In genomic region chr15:31274496-31275330, GRCh38 we compare ENCODE assay signal across 14 cellular contexts. TPM values are rescaled to one million over a fixed set of nuclear protein-coding genes. Genes with fewer than 3 reads are reported as not detected.
DNase-seq lines count a peak whose midpoint lies in the region; ATAC-seq, FAIRE-seq and TF ChIP-seq lines count a peak whose summit lies in the region.
"Had no signal": no experiment of that assay in that cellular context is flagged by ENCODE, and none has a peak within 500 bp of the region (broad histone marks: within the 10 kb centered on the region; RNA-seq: fewer than 3 reads in every experiment).

No MANE protein-coding gene starts in this region.

- no peak overlapping the region for H3K27ac ChIP-seq in breast epithelium
- no peak overlapping the region for H3K27ac ChIP-seq in RWPE2 (ENCODE audit: poor library complexity, severe bottlenecking)
- H3K27ac ChIP-seq in HepG2 (ENCODE audit: extremely low read length, insufficient read depth, low read length) = no peak overlapping the region
- no peak overlapping the region for H3K27ac ChIP-seq in GM23248
- H3K27ac ChIP-seq: heart left ventricle, skin epidermis had no signal

- H3K9me3 Mint-ChIP-seq in MCF 10A (ENCODE audit: unreplicated experiment) = no peaks in the 10 kb centered on the region
- H3K9me3 Mint-ChIP-seq in type B pancreatic cell = no peaks in the 10 kb centered on the region
- H3K9me3 Mint-ChIP-seq: activated naive CD4-positive, alpha-beta T cell treated with anti-CD3 and anti-CD28 coated beads, Interleukin-2, amount 10 ng/mL, durations not matched to agents 7 days and 5 days had no signal

- FAIRE-seq in HepG2 (lab: Jason Lieb, UNC) (peak; percentile 50), GM19239 (lab: Jason Lieb, UNC) (no peak)

- peak overlapping the region; percentile 44 for H3K4me2 ChIP-seq in HepG2 (ENCODE audit: low read depth, low read length)
- H3K4me2 ChIP-seq in GM23248 (ENCODE audit: unreplicated experiment) = no peak overlapping the region

- H3F3A ChIP-seq in GM23248 (ENCODE audit: insufficient read depth) = no peaks in the 10 kb centered on the region

- H3K79me2 ChIP-seq in HepG2 (ENCODE audit: insufficient read depth, low read length) = no peaks in the 10 kb centered on the region
- no peaks in the 10 kb centered on the region for H3K79me2 ChIP-seq in GM23248 (ENCODE audit: insufficient read depth)

- peaks cover 3% of the 10 kb centered on the region for H3K4me1 Mint-ChIP-seq in MCF 10A (ENCODE audit: insufficient read depth, unreplicated experiment)
- peaks cover 26% of the 10 kb centered on the region for H3K4me1 Mint-ChIP-seq in type B pancreatic cell (ENCODE audit: unreplicated experiment)

- TF ChIP-seq EP300 in HepG2 (IDR thresholded peaks at IDR 0.05; ENCODE audit: low read depth in 2 of 2, low read length in 2 of 2) = no peak
- TF ChIP-seq EP300 in HepG2 (CRISPR knock-in tag; IDR thresholded peaks at IDR 0.05; ENCODE audit: borderline replicate concordance) = no peak

- H3K27me3 Mint-ChIP-seq in MCF 10A (ENCODE audit: insufficient read depth, unreplicated experiment) (no peaks in the 10 kb centered on the region), type B pancreatic cell (no peaks in the 10 kb centered on the region)

- no peaks in the 10 kb centered on the region for H4K20me1 ChIP-seq in HepG2 (ENCODE audit: insufficient read depth, low read length)
- H4K20me1 ChIP-seq in GM23248 (ENCODE audit: insufficient read depth) = no peaks in the 10 kb centered on the region

- no peaks in the 10 kb centered on the region for H3K9me3 ChIP-seq in breast epithelium
- H3K9me3 ChIP-seq in RWPE2 (ENCODE audit: severe bottlenecking) = no peaks in the 10 kb centered on the region
- no peaks in the 10 kb centered on the region for H3K9me3 ChIP-seq in HepG2 (ENCODE audit: low read length)
- H3K9me3 ChIP-seq in GM23248 (ENCODE audit: low read depth) = no peaks in the 10 kb centered on the region
- H3K9me3 ChIP-seq: heart left ventricle had no signal

- no peaks in the 10 kb centered on the region for H3K9me2 ChIP-seq in GM23248 (ENCODE audit: insufficient read depth)

- H3K27ac Mint-ChIP-seq in MCF 10A (ENCODE audit: low read depth, unreplicated experiment) = no peak overlapping the region
- H3K27ac Mint-ChIP-seq in type B pancreatic cell = no peak overlapping the region
- H3K27ac Mint-ChIP-seq: activated naive CD4-positive, alpha-beta T cell treated with anti-CD3 and anti-CD28 coated beads, Interleukin-2, amount 10 ng/mL, durations not matched to agents 7 days and 5 days had no signal

- TF ChIP-seq POLR2A in breast epithelium (IDR thresholded peaks at IDR 0.05) = no peak
- TF ChIP-seq POLR2A in HepG2 (IDR thresholded peaks at IDR 0.05; ENCODE audit: insufficient read depth in 1 of 2, low read depth in 2 of 2, low read length in 2 of 2) = no peak

- WGBS in HepG2 (ENCODE audit: low lambda C conversion rate) = 64% methylated on average over 7 of the region's 14 CpGs
- WGBS in GM23248 (ENCODE audit: low coverage in 1 of 2, low lambda C conversion rate in 2 of 2, missing lambda C conversion rate in 2 of 2), 2 experiments = 71 to 74% methylated on average over 14 of the region's 14 CpGs

- ATAC-seq in RWPE2 (ENCODE audit: low read depth) = no peak
- ATAC-seq in HepG2 = peak; percentile 45
- no peak for ATAC-seq in HG02610 (IDR thresholded peaks at IDR 0.05; ENCODE audit: unreplicated experiment)
- ATAC-seq: HCT116, heart left ventricle had no signal

- H2AFZ ChIP-seq in HepG2 (ENCODE audit: low read length) (no peak overlapping the region), GM23248 (no peak overlapping the region)

- H3K36me3 Mint-ChIP-seq in MCF 10A (ENCODE audit: insufficient read depth, unreplicated experiment) (no peaks in the 10 kb centered on the region), type B pancreatic cell (no peaks in the 10 kb centered on the region)
- H3K36me3 Mint-ChIP-seq: activated naive CD4-positive, alpha-beta T cell treated with anti-CD3 and anti-CD28 coated beads, Interleukin-2, amount 10 ng/mL, durations not matched to agents 7 days and 5 days had no signal

- in situ Hi-C loops in HepG2 (cut with HindIII; ENCODE audit: extremely low pct_ligation_motif_present, low pct_unique_long_range_greater_than_20kb) (no loop called here), GM23248 (cut with MboI) (no loop called here)

- H3K27me3 ChIP-seq in breast epithelium (no peaks in the 10 kb centered on the region), RWPE2 (ENCODE audit: insufficient read depth, poor library complexity, severe bottlenecking) (no peaks in the 10 kb centered on the region), HepG2 (ENCODE audit: control insufficient read depth in 1 of 2, insufficient read depth in 2 of 2, low read length in 2 of 2) (0 out of 5 replicates have a peak, but pooled peaks cover 0 to 1% of the 10 kb centered on the region in 2 experiments), GM23248 (replicated peaks; ENCODE audit: insufficient read depth) (no peaks in the 10 kb centered on the region)
- H3K27me3 ChIP-seq: heart left ventricle had no signal

- H3K4me3 Mint-ChIP-seq in MCF 10A (ENCODE audit: unreplicated experiment) (no peak overlapping the region), type B pancreatic cell (no peak overlapping the region)
- H3K4me3 Mint-ChIP-seq: activated naive CD4-positive, alpha-beta T cell treated with anti-CD3 and anti-CD28 coated beads, Interleukin-2, amount 10 ng/mL, durations not matched to agents 7 days and 5 days had no signal

- no TSS peak for BruUV-seq in MCF 10A (replicated peaks; lab: Mats Ljungman, UMichigan)
- no TSS peak for BruUV-seq in HepG2 (replicated peaks; lab: Mats Ljungman, UMichigan)

- H3K9ac ChIP-seq in HepG2 (ENCODE audit: insufficient read depth, low read depth, low read length) (no peak overlapping the region), GM23248 (no peak overlapping the region)

- TF ChIP-seq CTCF in breast epithelium (IDR thresholded peaks at IDR 0.05) = no peak
- no peak for TF ChIP-seq CTCF in MCF 10A (IDR thresholded peaks at IDR 0.05; ENCODE audit: unreplicated experiment)
- no peak for TF ChIP-seq CTCF in RWPE2 (IDR thresholded peaks at IDR 0.05; ENCODE audit: poor library complexity, severe bottlenecking)
- no peak for TF ChIP-seq CTCF in HepG2 (CRISPR knock-in tag; IDR thresholded peaks at IDR 0.05)
- no peak for TF ChIP-seq CTCF in type B pancreatic cell (conservative IDR thresholded peaks at IDR 0.05)

- CTCF ChIA-PET in MCF 10A (lab: Yijun Ruan, JAX) (no interaction called here), HepG2 (lab: Yijun Ruan, JAX; ENCODE audit: low intra/inter-chr PET ratio, low total read pairs) (no interaction called here)

- intact Hi-C loops in breast epithelium (cut with DNase I; ENCODE audit: low total_unique reads) (no loop called here), MCF 10A (cut with micrococcal nuclease) (no loop called here), HepG2 (cut with micrococcal nuclease; ENCODE audit: unreplicated experiment) (no loop called here)

- peak; percentile 15 to 40 for DNase-seq in breast epithelium (ENCODE audit: low spot score in 2 of 2)
- DNase-seq in MCF 10A (ENCODE audit: unreplicated experiment) = no peak
- peak; percentile 43 for DNase-seq in RWPE2 (ENCODE audit: low spot score)
- DNase-seq in HepG2 (ENCODE audit: low spot score) = peak; percentile 40
- peak; percentile 54 for DNase-seq in type B pancreatic cell (ENCODE audit: extremely low spot score, unreplicated experiment)
- no peak for DNase-seq in GM19239 (ENCODE audit: insufficient read length, low spot score)
- no peak for DNase-seq in GM23248
- DNase-seq: activated naive CD4-positive, alpha-beta T cell treated with anti-CD3 and anti-CD28 coated beads, Interleukin-2, amount 10 ng/mL, durations not matched to agents 7 days and 5 days; NCI-H1105; T1000 had no signal

- H3K36me3 ChIP-seq in breast epithelium = no peaks in the 10 kb centered on the region
- H3K36me3 ChIP-seq in RWPE2 (ENCODE audit: low read depth) = no peaks in the 10 kb centered on the region
- no peaks in the 10 kb centered on the region for H3K36me3 ChIP-seq in HepG2 (replicated peaks in 1 of 2; ENCODE audit: control insufficient read depth in 1 of 2, insufficient read depth in 2 of 2, low read length in 2 of 2)
- no peaks in the 10 kb centered on the region for H3K36me3 ChIP-seq in GM23248 (ENCODE audit: low read depth)
- H3K36me3 ChIP-seq: heart left ventricle had no signal

- H3K4me3 ChIP-seq in breast epithelium = no peak overlapping the region
- no peak overlapping the region for H3K4me3 ChIP-seq in RWPE2 (ENCODE audit: severe bottlenecking)
- no peak overlapping the region for H3K4me3 ChIP-seq in HepG2 (replicated peaks in 1 of 3; ENCODE audit: insufficient read depth in 1 of 3, low read depth in 2 of 3, low read length in 3 of 3)
- no peak overlapping the region for H3K4me3 ChIP-seq in GM23248
- H3K4me3 ChIP-seq: heart left ventricle, skin epidermis had no signal

- no peak for TF ChIP-seq RAD21 in HepG2 (CRISPR knock-in tag; IDR thresholded peaks at IDR 0.05)

- H3K4me1 ChIP-seq in breast epithelium (no peaks in the 10 kb centered on the region), RWPE2 (ENCODE audit: insufficient read depth, poor library complexity, severe bottlenecking) (no peaks in the 10 kb centered on the region), HepG2 (ENCODE audit: insufficient read depth, low read length) (peaks cover 50% of the 10 kb centered on the region), GM23248 (ENCODE audit: insufficient read depth) (no peaks in the 10 kb centered on the region)

- POLR2A ChIA-PET in MCF 10A (lab: Yijun Ruan, JAX) = no interaction called here
- POLR2A ChIA-PET in HepG2 (lab: Yijun Ruan, JAX) = interaction anchor here (1.1 to 1.7 kb wide), 2 partner anchors 10 to 52 kb away, joined by 3 to 16 read pairs; partner anchors contain the start of gene KLF13

RNA-seq across cellular contexts. Expression of gene KLF13, which starts 51.9 kb away (rescaled TPM):
- total RNA-seq in breast epithelium (10 to 100 TPM; 26.3 to 52.2 (median 28.2) TPM), MCF 10A (2022) (83.1 and 110 TPM in 2 replicates), HepG2 (2016; rRNA removed; fragmentation: Illumina TruSeq; extraction: Trizol) (25.1 and 27.8 TPM in 2 replicates), type B pancreatic cell (ENCODE audit: low replicate concordance) (38.6 and 58.2 TPM in 2 replicates)
- 1.4 and 2.8 TPM in 2 replicates for total RNA-seq in HepG2 (2016; cell fraction: cytosol; rRNA removed; fragmentation: Illumina TruSeq; extraction: Trizol; ENCODE audit: low read depth)
- 21.2 and 24.1 TPM in 2 replicates for total RNA-seq in HepG2 (2016; cell fraction: insoluble cytoplasmic fraction; rRNA removed; fragmentation: Illumina TruSeq; extraction: Trizol)
- 6.8 and 8.3 TPM in 2 replicates for total RNA-seq in HepG2 (2016; cell fraction: membrane; rRNA removed; fragmentation: Illumina TruSeq; extraction: Trizol)
- total RNA-seq in HepG2 (2016; cell fraction: nucleus; rRNA removed; fragmentation: Illumina TruSeq; extraction: Trizol) = 13.1 and 18.9 TPM in 2 replicates
- polyA plus RNA-seq in HepG2 (2011; rRNA removed) (16.8 and 18.8 TPM in 2 replicates), GM23248 (2016; fragmentation: Nextera tagmentation; extraction: Ambion mirVana) (8.0 and 9.1 TPM in 2 replicates)
- 9.1 and 11.1 TPM in 2 replicates for polyA plus RNA-seq in HepG2 (2011; cell fraction: cytosol; rRNA removed)
- polyA plus RNA-seq in HepG2 (2011; cell fraction: nucleus; rRNA removed) = 12.3 and 14.2 TPM in 2 replicates
- polyA plus RNA-seq in HepG2 (2012) = 22.0 and 24.4 TPM in 2 replicates
- 1.1 and 2.1 TPM in 2 replicates for polyA plus RNA-seq in HepG2 (2016; cell fraction: cytosol; fragmentation: Illumina TruSeq; extraction: Trizol; ENCODE audit: low read depth)
- 31.2 and 34.3 TPM in 2 replicates for polyA plus RNA-seq in HepG2 (2016; cell fraction: insoluble cytoplasmic fraction; fragmentation: Illumina TruSeq; extraction: Trizol; ENCODE audit: low read depth)
- 5.5 and 7.5 TPM in 2 replicates for polyA plus RNA-seq in HepG2 (2016; cell fraction: membrane; fragmentation: Illumina TruSeq; extraction: Trizol; ENCODE audit: low read depth)
- polyA plus RNA-seq in HepG2 (2016; cell fraction: nucleus; fragmentation: Illumina TruSeq; extraction: Trizol; ENCODE audit: insufficient read depth, low read depth) = 30.0 and 34.4 TPM in 2 replicates
- polyA minus RNA-seq in HepG2 (2011; rRNA and poly(A)+ RNA removed; ENCODE audit: low replicate concordance) = 23.8 and 65.8 TPM in 2 replicates
- polyA minus RNA-seq in HepG2 (2011; cell fraction: cytosol; rRNA and poly(A)+ RNA removed) = 12.2 and 13.9 TPM in 2 replicates
- polyA minus RNA-seq in HepG2 (2011; cell fraction: nucleus; rRNA and poly(A)+ RNA removed) = 6.3 and 8.8 TPM in 2 replicates
- 27.8 and 38.9 TPM in 2 replicates for total RNA-seq in GM23248 (2014; rRNA removed; shearing (Covaris generic))

Comparison
In these comparisons a context has a peak if more than half of its experiments do, and no peak if none do; other contexts are left out.
1. DNase-seq: peak in breast epithelium (2 of 2), RWPE2 (single experiment), HepG2 (single experiment) and type B pancreatic cell (single experiment); none in MCF 10A (single experiment), GM19239 (single experiment) and GM23248 (single experiment).